20 cellular contexts compared by ENCODE assay signal in the genomic region with DNA sequence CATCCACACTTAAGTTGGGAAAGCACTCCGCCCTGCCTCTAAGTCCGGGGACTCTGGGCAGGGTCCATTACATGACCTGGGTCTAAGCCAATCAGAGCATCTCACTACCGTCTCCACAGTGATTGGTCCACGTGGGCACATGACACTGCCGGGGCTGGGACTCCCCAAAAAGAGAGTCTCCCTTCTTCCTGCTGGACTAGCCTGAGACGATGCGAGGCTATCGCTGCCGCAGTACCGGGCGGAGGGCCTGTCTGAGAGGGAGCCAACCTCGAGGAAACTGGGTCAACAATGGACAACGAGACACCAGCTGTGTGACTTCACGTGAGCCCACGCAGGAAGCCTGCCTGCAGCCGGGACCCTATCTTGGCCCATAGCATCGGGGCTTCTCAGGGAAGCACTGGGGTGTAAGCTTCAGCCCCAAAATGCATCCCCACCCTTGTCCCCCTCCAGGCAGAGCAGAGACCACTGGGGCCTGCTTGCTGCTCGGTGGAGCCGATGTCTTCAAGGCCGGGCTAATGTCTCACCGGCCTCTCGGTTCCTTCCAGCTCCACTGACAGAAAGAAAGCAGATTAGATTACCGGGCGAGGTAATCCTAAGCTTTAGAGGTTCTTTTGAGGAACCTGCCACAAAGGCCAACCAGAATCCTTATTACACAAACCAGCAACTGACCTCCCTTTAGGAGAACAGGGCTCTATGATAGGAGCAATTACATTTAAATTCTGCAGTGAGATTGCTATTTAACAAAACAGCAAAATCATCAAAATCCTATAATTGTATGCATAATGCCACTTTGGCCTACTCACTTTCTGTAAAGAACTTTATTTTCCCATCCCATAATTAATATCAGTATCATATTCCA. TPM values are rescaled to one million over a fixed set of nuclear protein-coding genes. Genes with fewer than 3 reads are reported as not detected.
A peak's percentile ranks its signal among the peaks of the same experiment; 100 is the strongest.
DNase-seq lines count a peak whose midpoint lies in the region; ATAC-seq and TF ChIP-seq lines count a peak whose summit lies in the region.
"Had no signal": no experiment of that assay in that cellular context is flagged by ENCODE, and none has a peak within 500 bp of the region (broad histone marks: within the 10 kb centered on the region; RNA-seq: fewer than 3 reads in every experiment).

No MANE protein-coding gene starts in this region.

- no peak overlapping the region for H3K27ac Mint-ChIP-seq in stimulated activated naive CD8-positive, alpha-beta T cell treated with anti-CD3 and anti-CD28 coated beads, Interleukin-15, amount 100 ng/mL, for 72 hours
- H3K27ac Mint-ChIP-seq: HFFc6 had no signal

- no peaks in the 10 kb centered on the region for H3K4me1 ChIP-seq in adrenal gland (replicated peaks in 1 of 2)

- no peak for TF ChIP-seq CTCF in adrenal gland (IDR thresholded peaks at IDR 0.05)

- peak; percentile 26 for ATAC-seq in stimulated activated naive CD8-positive, alpha-beta T cell treated with anti-CD3 and anti-CD28 coated beads, Interleukin-15, amount 100 ng/mL, for 72 hours
- ATAC-seq in stimulated activated naive CD8-positive, alpha-beta T cell treated with anti-CD3 and anti-CD28 coated beads, Interleukin-15, Interleukin-2, amounts not matched to agents 100 U/mL and 50 U/mL, for 24 hours, result no peak
- peak; percentile 43 for ATAC-seq in left ventricle myocardium superior
- ATAC-seq in esophagus mucosa, result no peak

- H3K9me3 ChIP-seq in adrenal gland (replicated peaks in 1 of 3), result no peaks in the 10 kb centered on the region
- H3K9me3 ChIP-seq: SJSA1 had no signal

- no peaks in the 10 kb centered on the region for H3K27me3 ChIP-seq in adrenal gland
- H3K27me3 ChIP-seq: SJSA1 had no signal

- no peak for TF ChIP-seq POLR2A in adrenal gland (IDR thresholded peaks at IDR 0.05)

- H3K27ac ChIP-seq in adrenal gland, result no peak overlapping the region
- H3K27ac ChIP-seq: 22Rv1, KMS-11, SJSA1 had no signal

- DNase-seq in DMS 273 (lab: John Stamatoyannopoulos, UW; ENCODE audit: unreplicated experiment), result peak; percentile 25
- no peak for DNase-seq in DMS 273 treated with DMSO at 0.1 percent for 48 hours (lab: John Stamatoyannopoulos, UW)
- no peak for DNase-seq in stimulated activated naive CD8-positive, alpha-beta T cell treated with anti-CD3 and anti-CD28 coated beads, Interleukin-15, amount 100 ng/mL, for 72 hours
- DNase-seq in stimulated activated naive CD8-positive, alpha-beta T cell treated with anti-CD3 and anti-CD28 coated beads, Interleukin-15, Interleukin-2, amounts not matched to agents 100 U/mL and 50 U/mL, for 24 hours, result no peak
- DNase-seq in left ventricle myocardium superior, result peak; percentile 35
- no peak for DNase-seq in NCI-H1436 (lab: John Stamatoyannopoulos, UW)
- no peak for DNase-seq in adrenal gland
- DNase-seq: COR-L47, DMS153, GDM1, H7, HFFc6, NCI-H1417, NCI-H187 treated with DMSO at 0.1 percent for 48 hours, NCI-H748 treated with DMSO at 0.1 percent for 48 hours had no signal

- no peaks in the 10 kb centered on the region for H3K36me3 ChIP-seq in adrenal gland (replicated peaks in 1 of 2)
- H3K36me3 ChIP-seq: SJSA1 had no signal

- 91 to 93% (median 92%) methylated on average over 10 to 24 of the region's 24 CpGs for WGBS in adrenal gland, 4 donors

- no peak overlapping the region for H3K4me3 Mint-ChIP-seq in stimulated activated naive CD8-positive, alpha-beta T cell treated with anti-CD3 and anti-CD28 coated beads, Interleukin-15, amount 100 ng/mL, for 72 hours
- H3K4me3 Mint-ChIP-seq: CD14-positive monocyte, HFFc6 had no signal

- intact Hi-C loops in left ventricle myocardium superior (cut with micrococcal nuclease) (loop anchor here (5.0 kb wide), 1 partner anchor 712 kb away; no protein-coding TSS in a partner anchor), adrenal gland (cut with DNase I) (loop anchor here (5.0 to 10.0 kb wide), 2 partner anchors 550 to 712 kb away; no protein-coding TSS in a partner anchor)

- no peaks in the 10 kb centered on the region for H3K9me3 Mint-ChIP-seq in stimulated activated naive CD8-positive, alpha-beta T cell treated with anti-CD3 and anti-CD28 coated beads, Interleukin-15, amount 100 ng/mL, for 72 hours
- H3K9me3 Mint-ChIP-seq: CD14-positive monocyte, HFFc6 had no signal

- no peaks in the 10 kb centered on the region for H3K27me3 Mint-ChIP-seq in stimulated activated naive CD8-positive, alpha-beta T cell treated with anti-CD3 and anti-CD28 coated beads, Interleukin-15, amount 100 ng/mL, for 72 hours

- H3K4me3 ChIP-seq in adrenal gland, result no peak overlapping the region
- H3K4me3 ChIP-seq: SJSA1 had no signal

- peaks cover 13% of the 10 kb centered on the region for H3K4me1 Mint-ChIP-seq in stimulated activated naive CD8-positive, alpha-beta T cell treated with anti-CD3 and anti-CD28 coated beads, Interleukin-15, amount 100 ng/mL, for 72 hours

RNA-seq across cellular contexts. Expression of gene COPS8, which starts 21.3 kb away (rescaled TPM):
- total RNA-seq in left ventricle myocardium superior, result 90.7 TPM
- 100 to 1,000 TPM in 1 of 8 donors, 10 to 100 TPM in 7; 38.1 to 131 (median 63.9) TPM for total RNA-seq in adrenal gland
- polyA plus RNA-seq in adrenal gland, result 100 to 1,000 TPM in 1 of 3 donors, 10 to 100 TPM in 2; 25.2 to 130 (median 28.0) TPM
- 22.7 TPM for total RNA-seq in esophagus mucosa

Comparison
In these comparisons a context has a peak if more than half of its experiments do, and no peak if none do; other contexts are left out.
1. DNase-seq: peak in DMS 273 (single experiment) and left ventricle myocardium superior (single experiment); none in DMS 273 treated with DMSO at 0.1 percent for 48 hours (single experiment), stimulated activated naive CD8-positive, alpha-beta T cell treated with anti-CD3 and anti-CD28 coated beads, Interleukin-15, amount 100 ng/mL, for 72 hours (0 of 2), stimulated activated naive CD8-positive, alpha-beta T cell treated with anti-CD3 and anti-CD28 coated beads, Interleukin-15, Interleukin-2, amounts not matched to agents 100 U/mL and 50 U/mL, for 24 hours (single experiment), NCI-H1436 (single experiment) and adrenal gland (0 of 7).
2. ATAC-seq: peak in stimulated activated naive CD8-positive, alpha-beta T cell treated with anti-CD3 and anti-CD28 coated beads, Interleukin-15, amount 100 ng/mL, for 72 hours (single experiment) and left ventricle myocardium superior (single experiment); none in stimulated activated naive CD8-positive, alpha-beta T cell treated with anti-CD3 and anti-CD28 coated beads, Interleukin-15, Interleukin-2, amounts not matched to agents 100 U/mL and 50 U/mL, for 24 hours (single experiment) and esophagus mucosa (single experiment).